Comparison of ENCODE assay signal across 9 cellular contexts in the genomic region with DNA sequence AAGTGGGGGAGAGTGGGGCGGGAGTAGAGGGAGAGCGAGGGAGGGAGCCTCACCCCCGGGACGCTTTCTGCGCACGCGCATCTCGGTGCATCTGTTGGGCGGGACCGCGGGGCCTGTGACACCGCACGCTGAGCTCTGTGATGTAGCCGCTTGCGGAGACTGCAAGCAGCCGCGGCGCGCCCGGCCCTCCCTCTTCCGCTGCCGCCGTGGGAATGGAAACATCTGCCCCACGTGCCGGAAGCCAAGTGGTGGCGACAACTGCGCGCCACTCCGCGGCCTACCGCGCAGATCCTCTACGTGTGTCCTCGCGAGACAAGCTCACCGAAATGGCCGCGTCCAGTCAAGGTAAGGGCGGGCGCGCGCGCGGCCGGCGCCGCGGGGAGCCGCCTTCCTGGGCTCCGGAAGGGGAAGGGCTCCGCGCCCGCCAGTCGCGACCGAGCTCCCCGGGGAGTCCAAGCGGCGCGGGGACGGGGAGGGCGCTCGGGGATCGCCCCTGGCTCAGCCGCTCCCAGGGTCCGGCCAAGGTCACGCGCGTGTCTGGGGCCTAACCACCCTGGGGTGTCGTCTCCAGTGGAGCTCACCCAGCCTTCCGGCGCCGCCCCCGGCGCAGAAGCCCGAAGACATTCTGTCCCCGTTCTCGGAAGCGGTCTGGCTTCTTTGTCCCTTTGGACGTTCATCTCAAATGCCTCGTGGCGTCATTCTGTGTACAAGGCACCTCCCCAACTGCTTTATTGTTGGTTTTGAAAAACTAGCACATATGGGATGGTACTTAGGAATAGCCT. TPM values are rescaled to one million over a fixed set of nuclear protein-coding genes. Genes with fewer than 3 reads are reported as not detected.
DNase-seq lines count a peak whose midpoint lies in the region; ATAC-seq, FAIRE-seq and TF ChIP-seq lines count a peak whose summit lies in the region.
"Had no signal": no experiment of that assay in that cellular context is flagged by ENCODE, and none has a peak within 500 bp of the region (broad histone marks: within the 10 kb centered on the region; RNA-seq: fewer than 3 reads in every experiment).

Gene FUNDC2, plus strand, starts transcription at position 118 of the 782 bp plus-strand sequence. Its CDS starts 95 bp downstream, at position 213.

- dilution Hi-C loops in keratinocyte (cut with MboI; ENCODE audit: extremely low pct_ligation_motif_present, low sequenced_read_pairs), result no loop called here

- H3K4me3 ChIP-seq in keratinocyte (ENCODE audit: control insufficient read depth in 2 of 3, extremely low read depth in 1 of 3, insufficient read depth in 2 of 3, low read depth in 1 of 3, low read length in 3 of 3), result peak within 1 kb of the TSS; percentile 67 to 90 (median 77)

- peak within 1 kb of the TSS; percentile 67 for H2AFZ ChIP-seq in keratinocyte (ENCODE audit: control insufficient read depth, low read length)

- TF ChIP-seq CTCF in keratinocyte (optimal IDR thresholded peaks at IDR 0.05 in 1 of 3, IDR thresholded peaks at IDR 0.05 in 1 of 3, conservative IDR thresholded peaks at IDR 0.05 in 1 of 3; ENCODE audit: extremely low read depth in 1 of 3, insufficient read depth in 2 of 3, low read length in 3 of 3), result no peak

- no peaks in the 10 kb centered on the region for H4K20me1 ChIP-seq in keratinocyte (ENCODE audit: control insufficient read depth, extremely low read depth, insufficient read depth, low read length)

- FAIRE-seq in keratinocyte (lab: Jason Lieb, UNC), result no peak
- FAIRE-seq: endometrium had no signal

- peak within 1 kb of the TSS; percentile 80 for H3K4me2 ChIP-seq in keratinocyte (ENCODE audit: control insufficient read depth, extremely low read depth, insufficient read depth, low read depth, low read length)

- TF ChIP-seq POLR2A in GM19193 (IDR thresholded peaks at IDR 0.05; ENCODE audit: extremely low read depth, insufficient read depth, insufficient read length), result peak; percentile 74

- H3K79me2 ChIP-seq in keratinocyte (ENCODE audit: control insufficient read depth, insufficient read depth, low read length), result peaks cover 12% of the 10 kb centered on the region

- peak within 1 kb of the TSS; percentile 92 for H3K9ac ChIP-seq in keratinocyte (ENCODE audit: control insufficient read depth, extremely low read depth, insufficient read depth, low read length)

- DNase-seq in Ammon's horn (ENCODE audit: low spot score), result peak; percentile 93
- peak; percentile 93 for DNase-seq in NCI-H460 (ENCODE audit: extremely low read depth, low read depth)
- DNase-seq in activated CD4-positive, CD25-positive, alpha-beta regulatory T cell treated with anti-CD3 and anti-CD28 coated beads, Interleukin-2, amount 50 U/mL, for 72 hours, result peak; percentile 88
- DNase-seq in cerebellar cortex (ENCODE audit: low spot score), result peak; percentile 88
- DNase-seq in keratinocyte (ENCODE audit: low read depth, low spot score), result peak; percentile 50
- DNase-seq in stimulated activated CD4-positive, alpha-beta T cell treated with anti-CD3 and anti-CD28 coated beads, Interleukin-15, amount 100 ng/mL, for 1 hour (ENCODE audit: low read depth in 1 of 2, low spot score in 1 of 2), result peak; percentile 81 to 86

- H3K27me3 ChIP-seq in keratinocyte (ENCODE audit: control insufficient read depth, extremely low read depth, insufficient read depth, low read length), result no peaks in the 10 kb centered on the region

- peaks cover 5% of the 10 kb centered on the region for H3K4me1 ChIP-seq in keratinocyte (ENCODE audit: control insufficient read depth, extremely low read depth, insufficient read depth, low read length)

- no peaks in the 10 kb centered on the region for H3K36me3 ChIP-seq in keratinocyte (ENCODE audit: control insufficient read depth in 2 of 2, extremely low read depth in 1 of 2, insufficient read depth in 2 of 2, low read length in 2 of 2)

- H3K9me1 ChIP-seq in keratinocyte (ENCODE audit: control insufficient read depth, extremely low read depth, insufficient read depth, low read length), result no peaks in the 10 kb centered on the region

- peak within 1 kb of the TSS; percentile 95 for H3K27ac ChIP-seq in keratinocyte (ENCODE audit: control insufficient read depth, insufficient read depth, low read length)

- ATAC-seq in HG03432 (IDR thresholded peaks at IDR 0.05; ENCODE audit: unreplicated experiment), result peak; percentile 93

- H3K9me3 ChIP-seq in keratinocyte (ENCODE audit: control insufficient read depth, low read depth, low read length), result no peaks in the 10 kb centered on the region

RNA-seq across cellular contexts. Expression of gene FUNDC2, which starts in this region (rescaled TPM):
- total RNA-seq in NCI-H460 (2014; rRNA removed; shearing (Covaris generic)), result 87.5 and 98.1 TPM in 2 replicates
- 29.1 and 39.5 TPM in 2 replicates for polyA plus RNA-seq in NCI-H460 (2014; cell fraction: nucleus; rRNA removed)
- 83.8 to 98.1 TPM (median 93.9 TPM) in 3 replicates for polyA plus RNA-seq in keratinocyte
- 41.7 TPM for polyA plus RNA-seq in keratinocyte (2011; ENCODE audit: low read depth)
- 94.3 and 157 TPM in 2 replicates for polyA plus RNA-seq in keratinocyte (2011; cell fraction: cytosol; rRNA removed)
- 33.5 and 37.0 TPM in 2 replicates for polyA plus RNA-seq in keratinocyte (2011; cell fraction: nucleus; rRNA removed)
- polyA plus RNA-seq in keratinocyte (2012; ENCODE audit: low replicate concordance), result 56.2 and 74.5 TPM in 2 replicates
- polyA minus RNA-seq in keratinocyte, result 33.6 to 36.3 TPM (median 34.6 TPM) in 3 replicates
- polyA minus RNA-seq in keratinocyte (2011; cell fraction: cytosol; rRNA and poly(A)+ RNA removed), result 7.3 TPM
- polyA minus RNA-seq in keratinocyte (2011; cell fraction: nucleus; rRNA and poly(A)+ RNA removed), result 3.5 and 9.1 TPM in 2 replicates

Comparison
In these comparisons a context has a peak if more than half of its experiments do, and no peak if none do; other contexts are left out.
1. Peak in every context shown above with its lines: DNase-seq, ATAC-seq, H3K4me3 ChIP-seq and H3K27ac ChIP-seq.